ENCODE assay signal across 1 cellular context in genomic region chr17:29167393-29168078, GRCh38.
TF ChIP-seq lines count a peak whose summit lies in the region.

No MANE protein-coding gene starts in this region.

TF ChIP-seq in IMR-90, 13 proteins besides CTCF, POLR2A, EP300 and RAD21:
- TF ChIP-seq CEBPB (IDR thresholded peaks at IDR 0.05; ENCODE audit: low read depth, low read length) (no peak), MXI1 (IDR thresholded peaks at IDR 0.05; ENCODE audit: borderline replicate concordance, low read depth, low read length) (no peak), FOS (IDR thresholded peaks at IDR 0.05; ENCODE audit: low read depth, low read length) (no peak), MAFK (IDR thresholded peaks at IDR 0.05; ENCODE audit: low read depth, low read length) (no peak), USF2 (IDR thresholded peaks at IDR 0.05; ENCODE audit: low read depth, low read length) (no peak), NFE2L2 (IDR thresholded peaks at IDR 0.05; ENCODE audit: low read depth, low read length) (no peak), BHLHE40 (IDR thresholded peaks at IDR 0.05; ENCODE audit: low read depth, low read length) (no peak), SMC3 (IDR thresholded peaks at IDR 0.05; ENCODE audit: low read depth, low read length) (no peak), MAZ (IDR thresholded peaks at IDR 0.05; ENCODE audit: borderline replicate concordance, low read depth, low read length) (no peak), ELK1 (IDR thresholded peaks at IDR 0.05; ENCODE audit: borderline replicate concordance, low read depth, low read length) (no peak), RFX5 (IDR thresholded peaks at IDR 0.05; ENCODE audit: low read depth, low read length) (no peak), RCOR1 (IDR thresholded peaks at IDR 0.05; ENCODE audit: insufficient replicate concordance, low read length) (no peak), CHD1 (IDR thresholded peaks at IDR 0.05; ENCODE audit: low read depth, low read length) (no peak)
